ENCODE assay signal across 8 cellular contexts in the genomic region with DNA sequence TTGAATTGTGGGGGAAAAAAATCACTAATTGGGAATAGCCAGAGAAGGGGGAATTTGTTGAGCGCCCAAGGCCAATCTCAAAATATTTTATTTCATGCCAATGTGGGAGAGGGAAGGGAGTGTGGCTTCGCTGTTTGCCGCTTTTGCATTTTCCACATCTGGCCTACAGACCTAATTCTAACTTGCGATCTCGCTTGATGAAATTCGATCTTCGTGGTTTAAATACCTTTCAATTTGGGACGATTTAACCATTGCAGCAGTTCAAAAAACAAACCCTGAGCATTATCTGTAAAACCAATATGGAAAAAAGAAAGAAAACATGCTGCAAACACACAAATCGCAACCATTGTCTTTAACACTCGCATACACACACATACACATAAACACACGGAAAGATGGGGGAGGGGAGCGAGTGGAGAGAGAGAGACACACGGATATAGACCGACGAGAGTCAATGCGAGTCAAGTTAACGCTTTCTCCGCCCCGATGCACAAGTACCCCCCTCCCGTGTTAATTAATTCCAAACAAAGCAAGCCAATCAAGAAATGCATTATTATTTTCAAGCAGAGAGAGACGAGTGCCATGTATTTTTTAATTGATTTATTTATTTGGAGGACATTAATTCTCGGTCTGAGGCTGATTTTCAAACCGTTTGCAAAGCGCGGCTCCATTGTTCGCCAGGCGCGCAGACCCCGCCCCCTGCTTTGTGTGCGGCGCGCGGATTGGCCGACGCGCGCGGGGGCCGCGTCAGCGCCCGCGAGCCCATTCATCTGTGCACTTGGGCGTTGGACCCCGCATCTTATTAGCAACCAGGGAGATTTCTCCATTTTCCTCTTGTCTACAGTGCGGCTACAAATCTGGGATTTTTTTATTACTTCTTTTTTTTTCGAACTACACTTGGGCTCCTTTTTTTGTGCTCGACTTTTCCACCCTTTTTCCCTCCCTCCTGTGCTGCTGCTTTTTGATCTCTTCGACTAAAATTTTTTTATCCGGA. TPM values are rescaled to one million over a fixed set of nuclear protein-coding genes. Genes with fewer than 3 reads are reported as not detected.
DNase-seq lines count a peak whose midpoint lies in the region; ATAC-seq, FAIRE-seq and TF ChIP-seq lines count a peak whose summit lies in the region.

A gene with protein sequence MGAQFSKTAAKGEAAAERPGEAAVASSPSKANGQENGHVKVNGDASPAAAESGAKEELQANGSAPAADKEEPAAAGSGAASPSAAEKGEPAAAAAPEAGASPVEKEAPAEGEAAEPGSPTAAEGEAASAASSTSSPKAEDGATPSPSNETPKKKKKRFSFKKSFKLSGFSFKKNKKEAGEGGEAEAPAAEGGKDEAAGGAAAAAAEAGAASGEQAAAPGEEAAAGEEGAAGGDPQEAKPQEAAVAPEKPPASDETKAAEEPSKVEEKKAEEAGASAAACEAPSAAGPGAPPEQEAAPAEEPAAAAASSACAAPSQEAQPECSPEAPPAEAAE (plus strand): TSS at position 775 of the 994 bp plus-strand sequence. CDS start 401 bp downstream, outside the sequence.

- H3K4me2 ChIP-seq in GM23338 (peak within 1 kb of the TSS; percentile 90), K562 (ENCODE audit: insufficient read depth, low read length) (peak within 1 kb of the TSS; percentile 79)

- no peak for TF ChIP-seq POLR2A in K562 (conservative IDR thresholded peaks at IDR 0.05)

- BruUV-seq in Panc1 (replicated peaks; lab: Mats Ljungman, UMichigan) (no TSS peak), K562 (replicated peaks; lab: Mats Ljungman, UMichigan) (no TSS peak)

- in situ Hi-C loops in Panc1 (cut with HindIII; ENCODE audit: low pct_unique_long_range_greater_than_20kb, low sequenced_read_pairs) = no loop called here
- in situ Hi-C loops in K562 (cut with MboI) = no loop called here

- peak within 1 kb of the TSS; percentile 33 for H2AFZ ChIP-seq in GM23338
- peak within 1 kb of the TSS; percentile 83 for H2AFZ ChIP-seq in K562 (ENCODE audit: low read depth, low read length)

- peaks cover 15% of the 10 kb centered on the region for H3K27me3 Mint-ChIP-seq in GM23338 (ENCODE audit: insufficient read depth, low read depth, poor library complexity)

- no peaks in the 10 kb centered on the region for H3K9me2 ChIP-seq in GM23338 (ENCODE audit: insufficient read depth)

- DNase-seq in SIG-M5 treated with dmso at 0.1 percent for 504 hours (lab: John Stamatoyannopoulos, UW; ENCODE audit: unreplicated experiment) (peak; percentile 46), SIG-M5 (lab: John Stamatoyannopoulos, UW) (no peak), GM23338 (ENCODE audit: low spot score) (peak; percentile 94), Kasumi-1 (lab: John Stamatoyannopoulos, UW) (peak; percentile 26 to 39), Panc1 (ENCODE audit: low read depth, low spot score) (no peak), K562 (ENCODE audit: extremely low read depth in 1 of 4, low spot score in 3 of 4) (peak; percentile 67 to 73 (median 68)), hepatic stellate cell (ENCODE audit: low spot score) (peak; percentile 85), posterior vena cava (ENCODE audit: low spot score) (peak; percentile 93)

- H3K27ac ChIP-seq in GM23338 (ENCODE audit: low read depth) (peak within 1 kb of the TSS; percentile 97), Panc1 (ENCODE audit: low read length) (peak within 1 kb of the TSS; percentile 88), K562 (ENCODE audit: extremely low read depth, low read depth, low read length) (no peak within 1 kb of the TSS)

- peaks cover 7% of the 10 kb centered on the region; the same call in 2 of the 3 replicates for H3K9me3 Mint-ChIP-seq in GM23338

- TF ChIP-seq CTCF in GM23338 (conservative IDR thresholded peaks at IDR 0.05; ENCODE audit: low read depth in 2 of 2) (no peak), Panc1 (IDR thresholded peaks at IDR 0.05) (no peak), K562 (IDR thresholded peaks at IDR 0.05 in 2 of 3, conservative IDR thresholded peaks at IDR 0.05 in 1 of 3; ENCODE audit: insufficient read depth in 2 of 3, low read depth in 1 of 3, low read length in 3 of 3) (no peak)

- peaks cover 5% of the 10 kb centered on the region for H3F3A ChIP-seq in GM23338 (replicated peaks; ENCODE audit: low read depth)

- no peak within 1 kb of the TSS for H3K27ac Mint-ChIP-seq in GM23338

- intact Hi-C loops in Panc1 (cut with micrococcal nuclease; ENCODE audit: unreplicated experiment) = loop anchor here (5.0 to 10.0 kb wide), 4 partner anchors 442 to 1675 kb away; no protein-coding TSS in a partner anchor
- intact Hi-C loops in K562 (cut with micrococcal nuclease) = loop anchor here (5.0 kb wide), 4 partner anchors 50 to 1675 kb away; no protein-coding TSS in a partner anchor
- intact Hi-C loops in posterior vena cava (cut with DNase I) = no loop called here

- H3K9me1 ChIP-seq in K562 (ENCODE audit: control insufficient read depth, insufficient read depth, low read length) = no peaks in the 10 kb centered on the region

- 0 out of 2 replicates have a peak, but pooled peaks cover 8% of the 10 kb centered on the region for H3K4me1 ChIP-seq in GM23338 (ENCODE audit: insufficient read depth)
- H3K4me1 ChIP-seq in Panc1 (ENCODE audit: control insufficient read depth, insufficient read depth, low read length) = peaks cover 6% of the 10 kb centered on the region; the same call in 1 of the 2 replicates
- H3K4me1 ChIP-seq in K562 (replicated peaks in 1 of 2; ENCODE audit: control insufficient read depth in 2 of 2, insufficient read depth in 2 of 2, low read length in 2 of 2) = peaks cover 6 to 25% of the 10 kb centered on the region in 2 experiments

- peaks cover 17% of the 10 kb centered on the region for H3K36me3 Mint-ChIP-seq in GM23338 (ENCODE audit: low read depth)

- H3K4me3 ChIP-seq in GM23338 (peak within 1 kb of the TSS; percentile 95), Panc1 (ENCODE audit: low read depth in 2 of 2, low read length in 2 of 2) (peak within 1 kb of the TSS; percentile 78 to 86), K562 (peak within 1 kb of the TSS; percentile 42)

- no peak for TF ChIP-seq RAD21 in K562 (CRISPR knock-in tag; conservative IDR thresholded peaks at IDR 0.05 in 1 of 2, IDR thresholded peaks at IDR 0.05 in 1 of 2)

- no peaks in the 10 kb centered on the region for H3K9me3 ChIP-seq in Panc1 (ENCODE audit: control insufficient read depth, insufficient read depth, low read depth, low read length)
- no peaks in the 10 kb centered on the region for H3K9me3 ChIP-seq in K562 (replicated peaks; ENCODE audit: control insufficient read depth, insufficient read depth, low read depth, low read length)

- 0 out of 2 replicates have a peak, but pooled peaks cover 6% of the 10 kb centered on the region for H4K20me1 ChIP-seq in GM23338 (replicated peaks; ENCODE audit: insufficient read depth)
- H4K20me1 ChIP-seq in K562 (replicated peaks; ENCODE audit: control insufficient read depth, insufficient read depth, low read length) = no peaks in the 10 kb centered on the region

- peaks cover 35% of the 10 kb centered on the region for H3K79me2 ChIP-seq in GM23338 (replicated peaks; ENCODE audit: insufficient read depth)
- H3K79me2 ChIP-seq in K562 (ENCODE audit: control insufficient read depth, insufficient read depth, low read length) = no peaks in the 10 kb centered on the region

- H3K27me3 ChIP-seq in GM23338 (ENCODE audit: insufficient read depth) (peaks cover 50% of the 10 kb centered on the region), Panc1 (ENCODE audit: control insufficient read depth, insufficient read depth, low read length) (peaks cover 19% of the 10 kb centered on the region), K562 (ENCODE audit: control insufficient read depth in 2 of 2, insufficient read depth in 2 of 2, low read length in 2 of 2) (peaks cover 0 to 15% of the 10 kb centered on the region in 2 experiments; a peak in 2 of 5 replicates)

- CTCF ChIA-PET in Panc1 (lab: Charles Lee) (no interaction called here), K562 (lab: Yijun Ruan, JAX; ENCODE audit: low intra/inter-chr PET ratio) (no interaction called here)

- peak; percentile 75 for FAIRE-seq in K562 (lab: Jason Lieb, UNC)

- WGBS in K562 (ENCODE audit: insufficient coverage, low coverage, missing lambda C conversion rate) = 23% methylated on average over 47 of the region's 50 CpGs

- ATAC-seq in GM23338 = peak; percentile 20
- ATAC-seq in Panc1 = peak; percentile 76
- peak; percentile 71 for ATAC-seq in K562

- H3K4me1 Mint-ChIP-seq in GM23338 = peaks cover 17% of the 10 kb centered on the region

- H3K9ac ChIP-seq in K562 (ENCODE audit: insufficient read depth in 1 of 2, low read depth in 2 of 2, low read length in 2 of 2) = peak within 1 kb of the TSS in 1 of 2 experiments; percentile 65; a peak in 1 of 4 replicates

- H3K4me3 Mint-ChIP-seq in GM23338 = no peak within 1 kb of the TSS

- H3K36me3 ChIP-seq in GM23338 (ENCODE audit: insufficient read depth) = 0 out of 2 replicates have a peak, but pooled peaks cover 5% of the 10 kb centered on the region
- H3K36me3 ChIP-seq in Panc1 (ENCODE audit: control insufficient read depth, insufficient read depth, low read length) = peaks cover 4% of the 10 kb centered on the region; the same call in 1 of the 2 replicates
- H3K36me3 ChIP-seq in K562 (ENCODE audit: control insufficient read depth, insufficient read depth, low read length) = no peaks in the 10 kb centered on the region

- TF ChIP-seq EP300 in K562 (IDR thresholded peaks at IDR 0.05; ENCODE audit: low read length) = no peak

- POLR2A ChIA-PET in Panc1 (lab: Charles Lee) = no interaction called here
- POLR2A ChIA-PET in K562 (lab: Yijun Ruan, JAX) = interaction anchor here (0.8 kb wide), 1 partner anchor 147 kb away, joined by 3 read pairs; no protein-coding TSS in a partner anchor

RNA-seq across cellular contexts. Expression of the gene that starts here (rescaled TPM):
- 85.9 and 87.6 TPM in 2 replicates for total RNA-seq in GM23338 (2014; rRNA removed; shearing (Covaris generic))
- polyA plus RNA-seq in GM23338 (2016; fragmentation: Nextera tagmentation; extraction: Ambion mirVana) (71.5 and 82.6 TPM in 2 replicates), K562 (2011; rRNA removed) (0.09 and 0.15 TPM in 2 replicates), K562 (2014; fragmentation: Illumina TruSeq; extraction: Trizol) (0.89 and 0.91 TPM in 2 replicates), K562 (2014; fragmentation: Nextera tagmentation; extraction: Ambion mirVana) (1 to 10 TPM; 1.0 to 1.9 TPM), K562 (2014; rRNA removed) (1.1 and 1.7 TPM in 2 replicates)
- total RNA-seq in Panc1 (2021; ENCODE audit: unreplicated experiment) (35.3 TPM), K562 (2014; rRNA removed) (1.9 and 2.5 TPM in 2 replicates), K562 (2014; rRNA removed; fragmentation: Illumina TruSeq; extraction: Trizol) (0.98 and 1.2 TPM in 2 replicates), K562 (2015; rRNA removed; fragmentation: Illumina TruSeq; extraction: Trizol) (0.68 and 0.69 TPM in 2 replicates), K562 (2021) (2.7 and 2.9 TPM in 2 replicates), posterior vena cava (10 to 100 TPM; 49.6 to 69.2 TPM)
- 30.9 TPM for polyA plus RNA-seq in Panc1 (2012; ENCODE audit: insufficient read length)
- 0.09 TPM in 1 of 2 replicates, not detected in the other for total RNA-seq in K562 (2011; cell fraction: chromatin; rRNA removed; ENCODE audit: low replicate concordance)
- under 0.01 TPM in 1 of 2 replicates, not detected in the other for total RNA-seq in K562 (2011; cell fraction: nucleolus; rRNA removed)
- total RNA-seq in K562 (2011; cell fraction: nucleoplasm; rRNA removed) = 0.15 and 0.23 TPM in 2 replicates
- polyA plus RNA-seq in K562 (2011; cell fraction: cytosol; rRNA removed) = 0.06 and 0.07 TPM in 2 replicates
- 0.06 and 0.07 TPM in 2 replicates for polyA plus RNA-seq in K562 (2011; cell fraction: nucleus; rRNA removed)
- polyA plus RNA-seq in K562 (2012) = 1.4 and 6.3 TPM in 2 replicates
- 0.03 and 0.07 TPM in 2 replicates for polyA minus RNA-seq in K562 (2011; rRNA and poly(A)+ RNA removed)
- not detected in 2 replicates for polyA minus RNA-seq in K562 (2011; cell fraction: cytosol; rRNA and poly(A)+ RNA removed)
- 0.11 TPM in 1 of 2 replicates, not detected in the other for polyA minus RNA-seq in K562 (2011; cell fraction: nucleus; rRNA and poly(A)+ RNA removed)

Comparison
In these comparisons a context has a peak if more than half of its experiments do, and no peak if none do; other contexts are left out.
1. DNase-seq: peak in SIG-M5 treated with dmso at 0.1 percent for 504 hours (single experiment), GM23338 (single experiment), Kasumi-1 (2 of 2), K562 (4 of 4), hepatic stellate cell (single experiment) and posterior vena cava (single experiment); none in SIG-M5 (single experiment) and Panc1 (single experiment).
2. ATAC-seq: peak in every context shown above with its lines; median percentile 76 in Panc1; 71 in K562; 20 in GM23338.
3. H3K4me3 ChIP-seq: peak in every context shown above with its lines; median percentile 95 in GM23338; 82 in Panc1; 42 in K562.
4. intact Hi-C loops: an anchor here in Panc1 (5.0 to 10.0 kb wide) and K562 (5.0 kb wide); none called in posterior vena cava.